14 cellular contexts compared by ENCODE assay signal in genomic region chr7:98276241-98276761, GRCh38. TPM values are rescaled to one million over a fixed set of nuclear protein-coding genes. Genes with fewer than 3 reads are reported as not detected.
DNase-seq lines count a peak whose midpoint lies in the region; ATAC-seq lines count a peak whose summit lies in the region.
"Had no signal": no experiment of that assay in that cellular context is flagged by ENCODE, and none has a peak within 500 bp of the region (broad histone marks: within the 10 kb centered on the region; RNA-seq: fewer than 3 reads in every experiment).

No MANE protein-coding gene starts in this region.

- H3K4me3 ChIP-seq in muscle layer of duodenum (ENCODE audit: low read depth in 1 of 2, low read length in 2 of 2) = no peak overlapping the region
- H3K4me3 ChIP-seq: GM12878 had no signal

- no peaks in the 10 kb centered on the region for H3K36me3 ChIP-seq in muscle layer of duodenum (ENCODE audit: control insufficient read depth in 1 of 2, insufficient read depth in 2 of 2, low read length in 2 of 2)

- no peak for ATAC-seq in stimulated activated effector memory CD8-positive, alpha-beta T cell treated with anti-CD3 and anti-CD28 coated beads, Interleukin-12 subunit alpha, Interleukin-12 subunit beta, amount 100 ng/mL, for 72 hours
- ATAC-seq: GM12878, T-cell had no signal

- DNase-seq in AG20443 (ENCODE audit: low spot score) = peak; percentile 63
- DNase-seq in NOMO-1 treated with dmso at 0.1 percent for 144 hours (lab: John Stamatoyannopoulos, UW; ENCODE audit: unreplicated experiment) = peak; percentile 53
- DNase-seq in SK-N-DZ (ENCODE audit: low spot score) = no peak
- no peak for DNase-seq in DMS 273 (lab: John Stamatoyannopoulos, UW; ENCODE audit: unreplicated experiment)
- DNase-seq in NCI-H2171 (lab: John Stamatoyannopoulos, UW) = no peak
- DNase-seq in stimulated activated effector memory CD8-positive, alpha-beta T cell treated with anti-CD3 and anti-CD28 coated beads, Interleukin-12 subunit alpha, Interleukin-12 subunit beta, amount 100 ng/mL, for 72 hours (ENCODE audit: low spot score in 2 of 2) = no peak
- DNase-seq: activated naive CD8-positive, alpha-beta T cell treated with anti-CD3 and anti-CD28 coated beads, Interleukin-2, amount 10 ng/mL, durations not matched to agents 7 days and 5 days; effector CD4-positive, alpha-beta T cell; hypothalamus; NCI-H524; T-cell had no signal

- H3K9me3 ChIP-seq in muscle layer of duodenum (ENCODE audit: control insufficient read depth in 1 of 2, low read length in 2 of 2) = no peaks in the 10 kb centered on the region

- H3K4me1 Mint-ChIP-seq in dendritic cell treated with granulocyte-macrophage colony-stimulating factor and Interleukin-4, amounts not matched to agents 40 ng/mL and 50 ng/mL, for 4 days (ENCODE audit: low read depth) = peaks cover 27% of the 10 kb centered on the region
- no peaks in the 10 kb centered on the region for H3K4me1 Mint-ChIP-seq in stimulated activated effector memory CD8-positive, alpha-beta T cell treated with anti-CD3 and anti-CD28 coated beads, Interleukin-12 subunit alpha, Interleukin-12 subunit beta, amount 100 ng/mL, for 72 hours

- peaks cover 7% of the 10 kb centered on the region in 2 donors for H3K4me1 ChIP-seq in muscle layer of duodenum (ENCODE audit: control insufficient read depth in 1 of 2, insufficient read depth in 2 of 2, low read length in 2 of 2)

- intact Hi-C loops in dendritic cell treated with granulocyte-macrophage colony-stimulating factor and Interleukin-4, amounts not matched to agents 40 ng/mL and 50 ng/mL, for 4 days (cut with micrococcal nuclease) = no loop called here

- H3K36me3 Mint-ChIP-seq in dendritic cell treated with granulocyte-macrophage colony-stimulating factor and Interleukin-4, amounts not matched to agents 40 ng/mL and 50 ng/mL, for 4 days (ENCODE audit: low read depth) = peaks cover 6% of the 10 kb centered on the region
- H3K36me3 Mint-ChIP-seq in stimulated activated effector memory CD8-positive, alpha-beta T cell treated with anti-CD3 and anti-CD28 coated beads, Interleukin-12 subunit alpha, Interleukin-12 subunit beta, amount 100 ng/mL, for 72 hours = no peaks in the 10 kb centered on the region
- H3K36me3 Mint-ChIP-seq: activated naive CD8-positive, alpha-beta T cell treated with anti-CD3 and anti-CD28 coated beads, Interleukin-2, amount 10 ng/mL, durations not matched to agents 7 days and 5 days; T-cell had no signal

- no peaks in the 10 kb centered on the region for H3K27me3 ChIP-seq in muscle layer of duodenum (ENCODE audit: low read depth, low read length)

- no peak overlapping the region for H3K4me3 Mint-ChIP-seq in dendritic cell treated with granulocyte-macrophage colony-stimulating factor and Interleukin-4, amounts not matched to agents 40 ng/mL and 50 ng/mL, for 4 days
- no peak overlapping the region for H3K4me3 Mint-ChIP-seq in stimulated activated effector memory CD8-positive, alpha-beta T cell treated with anti-CD3 and anti-CD28 coated beads, Interleukin-12 subunit alpha, Interleukin-12 subunit beta, amount 100 ng/mL, for 72 hours
- H3K4me3 Mint-ChIP-seq: activated naive CD8-positive, alpha-beta T cell treated with anti-CD3 and anti-CD28 coated beads, Interleukin-2, amount 10 ng/mL, durations not matched to agents 7 days and 5 days; T-cell had no signal

- no peaks in the 10 kb centered on the region for H3K27me3 Mint-ChIP-seq in dendritic cell treated with granulocyte-macrophage colony-stimulating factor and Interleukin-4, amounts not matched to agents 40 ng/mL and 50 ng/mL, for 4 days
- H3K27me3 Mint-ChIP-seq: activated naive CD8-positive, alpha-beta T cell treated with anti-CD3 and anti-CD28 coated beads, Interleukin-2, amount 10 ng/mL, durations not matched to agents 7 days and 5 days; T-cell had no signal

- peak overlapping the region; percentile 29 for H3K27ac ChIP-seq in muscle layer of duodenum (ENCODE audit: low read length)

- H3K27ac Mint-ChIP-seq in dendritic cell treated with granulocyte-macrophage colony-stimulating factor and Interleukin-4, amounts not matched to agents 40 ng/mL and 50 ng/mL, for 4 days = peak overlapping the region; percentile 84
- H3K27ac Mint-ChIP-seq in stimulated activated effector memory CD8-positive, alpha-beta T cell treated with anti-CD3 and anti-CD28 coated beads, Interleukin-12 subunit alpha, Interleukin-12 subunit beta, amount 100 ng/mL, for 72 hours = no peak overlapping the region
- H3K27ac Mint-ChIP-seq: activated naive CD8-positive, alpha-beta T cell treated with anti-CD3 and anti-CD28 coated beads, Interleukin-2, amount 10 ng/mL, durations not matched to agents 7 days and 5 days; T-cell had no signal

- no peaks in the 10 kb centered on the region for H3K9me3 Mint-ChIP-seq in dendritic cell treated with granulocyte-macrophage colony-stimulating factor and Interleukin-4, amounts not matched to agents 40 ng/mL and 50 ng/mL, for 4 days
- no peaks in the 10 kb centered on the region for H3K9me3 Mint-ChIP-seq in stimulated activated effector memory CD8-positive, alpha-beta T cell treated with anti-CD3 and anti-CD28 coated beads, Interleukin-12 subunit alpha, Interleukin-12 subunit beta, amount 100 ng/mL, for 72 hours
- H3K9me3 Mint-ChIP-seq: activated naive CD8-positive, alpha-beta T cell treated with anti-CD3 and anti-CD28 coated beads, Interleukin-2, amount 10 ng/mL, durations not matched to agents 7 days and 5 days; T-cell had no signal

RNA-seq across cellular contexts. Expression of gene BRI3, which starts 5.2 kb away (rescaled TPM):
- 25.4 and 27.8 TPM in 2 replicates for polyA plus RNA-seq in SK-N-DZ (2014; cell fraction: cytosol; rRNA removed)
- 15.9 and 22.8 TPM in 2 replicates for polyA plus RNA-seq in SK-N-DZ (2014; cell fraction: nucleus; rRNA removed)

RNA-seq across cellular contexts. Expression of gene TECPR1, which starts 24.3 kb away (rescaled TPM):
- 21.2 and 34.4 TPM in 2 replicates for polyA plus RNA-seq in SK-N-DZ (2014; cell fraction: cytosol; rRNA removed)
- 55.3 and 70.7 TPM in 2 replicates for polyA plus RNA-seq in SK-N-DZ (2014; cell fraction: nucleus; rRNA removed)

Comparison
In these comparisons a context has a peak if more than half of its experiments do, and no peak if none do; other contexts are left out.
1. DNase-seq: peak in AG20443 (single experiment) and NOMO-1 treated with dmso at 0.1 percent for 144 hours (single experiment); none in SK-N-DZ (single experiment), DMS 273 (single experiment), NCI-H2171 (single experiment) and stimulated activated effector memory CD8-positive, alpha-beta T cell treated with anti-CD3 and anti-CD28 coated beads, Interleukin-12 subunit alpha, Interleukin-12 subunit beta, amount 100 ng/mL, for 72 hours (0 of 2).